Comparison of ENCODE assay signal across 20 cellular contexts in genomic region chr3:157163554-157163953, GRCh38.
"Had no signal": no experiment of that assay in that cellular context is flagged by ENCODE, and none has a peak within 500 bp of the region (broad histone marks: within the 10 kb centered on the region; RNA-seq: fewer than 3 reads in every experiment).

No MANE protein-coding gene starts in this region.

- ATAC-seq: left ventricle myocardium superior; mucosa of descending colon; stimulated activated naive CD8-positive, alpha-beta T cell treated with anti-CD3 and anti-CD28 coated beads, Interleukin-15, Interleukin-2, amounts not matched to agents 100 U/mL and 50 U/mL, for 24 hours had no signal

- H3K27ac ChIP-seq: adrenal gland, breast epithelium, suprapubic skin, uterus had no signal

- H3K9me3 ChIP-seq: adrenal gland, breast epithelium, mucosa of descending colon, suprapubic skin, transverse colon, uterus had no signal

- H3K4me3 Mint-ChIP-seq: activated B cell treated with CpG ODN at 0.5 μM for 24 hours; activated CD4-positive, alpha-beta memory T cell treated with anti-CD3 and anti-CD28 coated beads for 36 hours; activated naive CD4-positive, alpha-beta T cell treated with anti-CD3 and anti-CD28 coated beads for 36 hours; T-helper 2 cell treated with Interferon-gamma antibody and Interleukin-4, amounts not matched to agents 5 μg/mL and 100 μg/mL, for 36 hours had no signal

- H3K36me3 ChIP-seq: breast epithelium, suprapubic skin, uterus had no signal

- H3K27ac Mint-ChIP-seq: activated T-helper 2 cell treated with anti-CD3 and anti-CD28 coated beads, Interferon-gamma antibody, Interleukin-2, Interleukin-4, amounts not matched to agents 10 μg/mL and 5 μg/mL and 100 μg/mL, durations not matched to agents 14 hours and 24 hours and 36 hours had no signal

- DNase-seq: activated B cell treated with CpG ODN at 0.5 μM for 24 hours; activated CD4-positive, alpha-beta memory T cell treated with anti-CD3 and anti-CD28 coated beads for 36 hours; activated CD4-positive, alpha-beta T cell treated with anti-CD3 and anti-CD28 coated beads for 4 hours; activated naive CD4-positive, alpha-beta T cell treated with anti-CD3 and anti-CD28 coated beads for 36 hours; activated T-cell treated with anti-CD3 and anti-CD28 coated beads for 4 hours; adrenal gland; cerebellar nuclear complex; effector CD8-positive, alpha-beta T cell; foreskin fibroblast; mucosa of descending colon; naive B cell; nucleus accumbens; stimulated activated naive CD8-positive, alpha-beta T cell treated with anti-CD3 and anti-CD28 coated beads, Interleukin-15, Interleukin-2, amounts not matched to agents 100 U/mL and 50 U/mL, for 24 hours; transverse colon; uterus had no signal

- H3K27me3 ChIP-seq: adrenal gland, breast epithelium, suprapubic skin, transverse colon had no signal

- H3K27me3 Mint-ChIP-seq: activated B cell treated with CpG ODN at 0.5 μM for 24 hours, naive B cell had no signal

- H3K4me3 ChIP-seq: adrenal gland, breast epithelium, mucosa of descending colon, suprapubic skin, transverse colon, uterus had no signal

- H3K4me1 ChIP-seq: breast epithelium had no signal

- H3K9me3 Mint-ChIP-seq: activated B cell treated with CpG ODN at 0.5 μM for 24 hours; activated CD4-positive, alpha-beta memory T cell treated with anti-CD3 and anti-CD28 coated beads for 36 hours; activated naive CD4-positive, alpha-beta T cell treated with anti-CD3 and anti-CD28 coated beads for 36 hours; activated T-helper 2 cell treated with anti-CD3 and anti-CD28 coated beads, Interferon-gamma antibody, Interleukin-2, Interleukin-4, amounts not matched to agents 10 μg/mL and 5 μg/mL and 100 μg/mL, durations not matched to agents 14 hours and 24 hours and 36 hours; naive B cell; T-helper 2 cell treated with Interferon-gamma antibody and Interleukin-4, amounts not matched to agents 5 μg/mL and 100 μg/mL, for 36 hours had no signal
